ENCODE assay signal across 8 cellular contexts in the genomic region with DNA sequence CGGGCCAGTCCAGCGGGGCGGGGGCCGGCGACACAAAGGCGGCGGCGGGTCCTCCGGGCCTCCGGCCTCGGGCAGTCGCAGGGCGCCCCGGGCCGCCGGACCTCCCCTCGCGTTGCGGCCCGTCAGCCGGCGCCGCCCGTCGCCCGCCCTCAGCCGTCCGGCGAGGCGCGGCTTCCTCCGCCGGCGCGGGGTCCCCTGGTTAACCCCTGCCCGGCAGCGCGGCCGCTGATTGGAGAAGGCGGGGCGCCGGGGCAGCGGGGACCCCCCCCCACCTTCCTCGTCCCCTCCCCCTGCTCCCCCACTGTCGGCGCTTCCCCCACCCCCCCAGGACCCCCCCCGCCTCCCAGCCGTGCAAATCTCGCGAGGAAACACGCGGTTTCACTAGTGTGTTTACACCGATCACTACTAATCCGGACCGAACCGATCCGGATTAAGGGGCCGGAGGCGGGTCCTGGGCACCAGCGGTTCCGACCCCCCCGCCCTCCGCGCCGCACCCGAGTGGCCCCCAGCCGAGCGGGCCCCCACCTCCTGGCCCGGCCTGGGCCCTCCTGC. TPM values are rescaled to one million over a fixed set of nuclear protein-coding genes. Genes with fewer than 3 reads are reported as not detected.
DNase-seq lines count a peak whose midpoint lies in the region; ATAC-seq, FAIRE-seq and TF ChIP-seq lines count a peak whose summit lies in the region.
"Not testable (repeated sequence)": the region's sequence is repeated elsewhere in the genome, so short reads cannot be mapped to it uniquely, and the experiment has no call there.

A gene (plus strand): TSS at position 402 of the 552 bp plus-strand sequence. CDS start 2,301 bp downstream, outside the sequence.

- not testable (repeated sequence) for H3K27me3 ChIP-seq in adipocyte (replicated peaks; ENCODE audit: control insufficient read depth, insufficient read depth, low read length); cardiac muscle cell; pancreas; thoracic aorta (replicated peaks; ENCODE audit: insufficient read depth)

- H3K27ac ChIP-seq in cardiac muscle cell: peak within 1 kb of the TSS; percentile 100
- H3K27ac ChIP-seq in pancreas: peak within 1 kb of the TSS; percentile 73 to 87 (median 80)
- peak within 1 kb of the TSS; percentile 88 to 91 for H3K27ac ChIP-seq in thoracic aorta

- not testable (repeated sequence) for H3K9me3 Mint-ChIP-seq in T-helper 1 cell treated with Interleukin-12 subunit alpha and Interleukin-12 subunit beta and Interleukin-4 antibody, amounts not matched to agents 30 μg/mL and 1 μg/mL, for 36 hours

- not testable (repeated sequence) for H3K9me3 ChIP-seq in adipocyte (ENCODE audit: control insufficient read depth, low read length); cardiac muscle cell (ENCODE audit: low read depth); pancreas; thoracic aorta

- peak within 1 kb of the TSS; percentile 95 for H3K4me3 Mint-ChIP-seq in T-helper 1 cell treated with Interleukin-12 subunit alpha and Interleukin-12 subunit beta and Interleukin-4 antibody, amounts not matched to agents 30 μg/mL and 1 μg/mL, for 36 hours

- H3K4me1 Mint-ChIP-seq in T-helper 1 cell treated with Interleukin-12 subunit alpha and Interleukin-12 subunit beta and Interleukin-4 antibody, amounts not matched to agents 30 μg/mL and 1 μg/mL, for 36 hours (ENCODE audit: low read depth): peaks cover 28% of the 10 kb centered on the region

- not testable (repeated sequence) for FAIRE-seq in pancreas (lab: Jason Lieb, UNC)

- peak within 1 kb of the TSS; percentile 79 for H3K4me3 ChIP-seq in GM12864 (ENCODE audit: low read depth, low read length)
- peak within 1 kb of the TSS; percentile 87 for H3K4me3 ChIP-seq in adipocyte (ENCODE audit: low read length)
- peak within 1 kb of the TSS; percentile 93 for H3K4me3 ChIP-seq in cardiac muscle cell
- H3K4me3 ChIP-seq in pancreas: peak within 1 kb of the TSS; percentile 48 to 72 (median 65)
- peak within 1 kb of the TSS; percentile 82 for H3K4me3 ChIP-seq in thoracic aorta

- ATAC-seq in HG02642 (IDR thresholded peaks at IDR 0.05; ENCODE audit: poor library complexity, unreplicated experiment) (peak; percentile 77), pancreas (peak; percentile 76 to 83 (median 82)), thoracic aorta (ENCODE audit: insufficient number of reproducible peaks, low FRiP score, low read depth) (peak; percentile 60)

- peak within 1 kb of the TSS; percentile 92 for H3K27ac Mint-ChIP-seq in T-helper 1 cell treated with Interleukin-12 subunit alpha and Interleukin-12 subunit beta and Interleukin-4 antibody, amounts not matched to agents 30 μg/mL and 1 μg/mL, for 36 hours

- H3K36me3 Mint-ChIP-seq in T-helper 1 cell treated with Interleukin-12 subunit alpha and Interleukin-12 subunit beta and Interleukin-4 antibody, amounts not matched to agents 30 μg/mL and 1 μg/mL, for 36 hours (ENCODE audit: low read depth): peaks cover 19% of the 10 kb centered on the region

- WGBS in pancreas, 2 donors: 1 to 2% methylated on average over 29 to 66 of the region's 69 CpGs

- intact Hi-C loops in pancreas (cut with DNase I): not testable (repeated sequence)

- TF ChIP-seq CTCF in GM12864 (IDR thresholded peaks at IDR 0.05; ENCODE audit: low read depth, low read length, missing control alignments); cardiac muscle cell (IDR thresholded peaks at IDR 0.05; ENCODE audit: low read depth, low read length); pancreas (IDR thresholded peaks at IDR 0.05); thoracic aorta (IDR thresholded peaks at IDR 0.05): not testable (repeated sequence)

- peaks cover 11% of the 10 kb centered on the region for H3K4me1 ChIP-seq in adipocyte (ENCODE audit: control insufficient read depth, insufficient read depth, low read length)
- not testable (repeated sequence) for H3K4me1 ChIP-seq in cardiac muscle cell (ENCODE audit: low read depth)
- peaks cover 7 to 13% (median 10%) of the 10 kb centered on the region in 3 donors for H3K4me1 ChIP-seq in pancreas
- peaks cover 16 to 36% of the 10 kb centered on the region in 2 donors for H3K4me1 ChIP-seq in thoracic aorta (ENCODE audit: control insufficient read depth in 1 of 2, low read depth in 2 of 2)

- H3K27me3 Mint-ChIP-seq in T-helper 1 cell treated with Interleukin-12 subunit alpha and Interleukin-12 subunit beta and Interleukin-4 antibody, amounts not matched to agents 30 μg/mL and 1 μg/mL, for 36 hours (ENCODE audit: low read depth): not testable (repeated sequence)

- DNase-seq in GM12864 (ENCODE audit: low read depth): peak; percentile 40
- peak; percentile 56 for DNase-seq in NCI-H1105 treated with DMSO at 0.1 percent for 48 hours (lab: John Stamatoyannopoulos, UW)
- peak; percentile 88 for DNase-seq in adipocyte (ENCODE audit: low read depth)
- peak; percentile 90 to 92 for DNase-seq in cardiac muscle cell (ENCODE audit: low read depth in 1 of 2, low spot score in 1 of 2)
- DNase-seq in pancreas: peak; percentile 71 to 90 (median 80)
- not testable (repeated sequence) for DNase-seq in thoracic aorta (ENCODE audit: low spot score)

- H3K9ac ChIP-seq in adipocyte (ENCODE audit: low read length): peak within 1 kb of the TSS; percentile 94

- not testable (repeated sequence) for H3K36me3 ChIP-seq in adipocyte (ENCODE audit: control insufficient read depth, insufficient read depth, low read length, severe bottlenecking); cardiac muscle cell; pancreas; thoracic aorta

RNA-seq across cellular contexts. Expression of the gene that starts here (rescaled TPM):
- total RNA-seq in cardiac muscle cell (27.1 and 43.1 TPM in 2 replicates), pancreas (10 to 100 TPM; 10.9 to 19.3 (median 13.6) TPM), thoracic aorta (10 to 100 TPM; 45.2 to 71.5 TPM)
- polyA plus RNA-seq in cardiac muscle cell (36.8 and 37.9 TPM in 2 replicates), pancreas (1 to 10 TPM; 6.2 to 9.9 TPM)
